ENCODE assay signal across 9 cellular contexts in genomic region chr11:33375688-33376311, GRCh38. TPM values are rescaled to one million over a fixed set of nuclear protein-coding genes. Genes with fewer than 3 reads are reported as not detected.
DNase-seq lines count a peak whose midpoint lies in the region; ATAC-seq and TF ChIP-seq lines count a peak whose summit lies in the region.
"Had no signal": no experiment of that assay in that cellular context is flagged by ENCODE, and none has a peak within 500 bp of the region (broad histone marks: within the 10 kb centered on the region; RNA-seq: fewer than 3 reads in every experiment).

KIAA1549L (plus strand) TSS chr11:33376108.

- no peak for ATAC-seq in psoas muscle
- ATAC-seq in HG02588 (IDR thresholded peaks at IDR 0.05; ENCODE audit: unreplicated experiment), result no peak

- TF ChIP-seq CTCF in GM20000 (IDR thresholded peaks at IDR 0.05; ENCODE audit: extremely low read depth, missing control alignments), result no peak
- TF ChIP-seq CTCF in psoas muscle (IDR thresholded peaks at IDR 0.05), result no peak

- H3K4me1 ChIP-seq in psoas muscle, result no peaks in the 10 kb centered on the region

- H3K9me3 ChIP-seq in psoas muscle, result no peaks in the 10 kb centered on the region

- WGBS in psoas muscle, 3 donors, result 2 to 6% (median 2%) methylated on average over 22 to 70 of the region's 70 CpGs

- DNase-seq in AG20443 (ENCODE audit: low spot score) (peak; percentile 70), GM20000 (ENCODE audit: low spot score) (peak; percentile 62), SK-N-DZ (ENCODE audit: low spot score) (peak; percentile 50), fibroblast of peridontal ligament (ENCODE audit: extremely low read depth) (peak; percentile 35), psoas muscle (no peak), glomerular visceral epithelial cell (ENCODE audit: extremely low spot score) (no peak)
- DNase-seq in stimulated activated CD4-positive, alpha-beta T cell treated with anti-CD3 and anti-CD28 coated beads, Interleukin-4, amount 100 ng/mL, for 4 hours, result no peak

- intact Hi-C loops in psoas muscle (cut with DNase I), result loop anchor here (5.0 to 10.0 kb wide), 2 partner anchors 159 to 307 kb away; no protein-coding TSS in a partner anchor

- no peak within 1 kb of the TSS for H3K27ac ChIP-seq in psoas muscle

- peak within 1 kb of the TSS; percentile 63 for H3K4me3 ChIP-seq in psoas muscle

- no peaks in the 10 kb centered on the region for H3K36me3 ChIP-seq in psoas muscle (ENCODE audit: insufficient read depth in 1 of 2, low read depth in 1 of 2)

- H3K27me3 ChIP-seq in psoas muscle (ENCODE audit: insufficient read depth in 3 of 3, low read length in 2 of 3), result peaks cover 0 to 42% (median 6%) of the 10 kb centered on the region in 3 donors

RNA-seq across cellular contexts. Expression of gene KIAA1549L, which starts in this region (rescaled TPM):
- polyA plus RNA-seq in SK-N-DZ (2014; cell fraction: cytosol; rRNA removed), result 8.7 and 11.9 TPM in 2 replicates
- polyA plus RNA-seq in SK-N-DZ (2014; cell fraction: nucleus; rRNA removed), result 4.1 and 10.6 TPM in 2 replicates
- under 1 TPM; 0.04 to 0.37 (median 0.20) TPM for total RNA-seq in psoas muscle
- polyA plus RNA-seq in psoas muscle, result under 1 TPM in 2 of 3 donors, not detected in 1; 0.01 to 0.03 TPM
- total RNA-seq: mononuclear cell had no signal

Comparison
In these comparisons a context has a peak if more than half of its experiments do, and no peak if none do; other contexts are left out.
1. DNase-seq: peak in AG20443 (single experiment), GM20000 (single experiment), SK-N-DZ (single experiment) and fibroblast of peridontal ligament (single experiment); none in psoas muscle (0 of 2), glomerular visceral epithelial cell (single experiment) and stimulated activated CD4-positive, alpha-beta T cell treated with anti-CD3 and anti-CD28 coated beads, Interleukin-4, amount 100 ng/mL, for 4 hours (0 of 2).